ENCODE assay signal across 11 cellular contexts in genomic region chr12:120783197-120783596, GRCh38. TPM values are rescaled to one million over a fixed set of nuclear protein-coding genes. Genes with fewer than 3 reads are reported as not detected.
DNase-seq lines count a peak whose midpoint lies in the region; FAIRE-seq and TF ChIP-seq lines count a peak whose summit lies in the region.
"Had no signal": no experiment of that assay in that cellular context is flagged by ENCODE, and none has a peak within 500 bp of the region (broad histone marks: within the 10 kb centered on the region; RNA-seq: fewer than 3 reads in every experiment).

No MANE protein-coding gene starts in this region.

- FAIRE-seq in H54 (lab: Jason Lieb, UNC): peak; percentile 99

- intact Hi-C loops in activated T-helper 1 cell treated with anti-CD3 and anti-CD28 coated beads, Interleukin-12 subunit alpha, Interleukin-12 subunit beta, Interleukin-2, Interleukin-4 antibody, amounts not matched to agents 30 ng/mL and 10 ng/mL and 1 ng/mL, durations not matched to agents 14 hours and 24 hours and 36 hours (cut with micrococcal nuclease): loop anchor here (2.0 to 5.0 kb wide), 2 partner anchors 38 to 119 kb away; partner anchors contain the start of gene SPPL3

- peaks cover 19% of the 10 kb centered on the region for H3K36me3 Mint-ChIP-seq in activated T-helper 1 cell treated with anti-CD3 and anti-CD28 coated beads, Interleukin-12 subunit alpha, Interleukin-12 subunit beta, Interleukin-2, Interleukin-4 antibody, amounts not matched to agents 30 ng/mL and 10 ng/mL and 1 ng/mL, durations not matched to agents 14 hours and 24 hours and 36 hours (ENCODE audit: low read depth)

- H3K4me1 ChIP-seq in Peyer's patch (no peaks in the 10 kb centered on the region), BE2C (no peaks in the 10 kb centered on the region)

- POLR2A ChIA-PET in AG04450 (lab: Yijun Ruan, JAX): interaction anchor here (0.5 kb wide), 1 partner anchor 137 kb away, joined by 3 read pairs; no protein-coding TSS in a partner anchor

- peaks cover 0 to 37% (median 0%) of the 10 kb centered on the region in 3 donors for H3K36me3 ChIP-seq in Peyer's patch
- peaks cover 13% of the 10 kb centered on the region for H3K36me3 ChIP-seq in BE2C

- TF ChIP-seq POLR2A in H54 (IDR thresholded peaks at IDR 0.05; ENCODE audit: low read depth, low read length): no peak
- no peak for TF ChIP-seq POLR2A in Peyer's patch (IDR thresholded peaks at IDR 0.05)

- H3K4me3 ChIP-seq in AG04450 (ENCODE audit: low read depth, low read length) (no peak overlapping the region), Peyer's patch (no peak overlapping the region), BE2C (ENCODE audit: low read depth, low read length) (no peak overlapping the region)
- H3K4me3 ChIP-seq: MG63, SK-N-MC had no signal

- peak overlapping the region; percentile 15 for H3K27ac Mint-ChIP-seq in activated T-helper 1 cell treated with anti-CD3 and anti-CD28 coated beads, Interleukin-12 subunit alpha, Interleukin-12 subunit beta, Interleukin-2, Interleukin-4 antibody, amounts not matched to agents 30 ng/mL and 10 ng/mL and 1 ng/mL, durations not matched to agents 14 hours and 24 hours and 36 hours

- CTCF ChIA-PET in AG04450 (lab: Charles Lee): no interaction called here

- TF ChIP-seq CTCF in AG04450 (IDR thresholded peaks at IDR 0.05; ENCODE audit: low read depth, low read length): no peak
- no peak for TF ChIP-seq CTCF in Peyer's patch (IDR thresholded peaks at IDR 0.05)
- TF ChIP-seq CTCF in BE2C (IDR thresholded peaks at IDR 0.05; ENCODE audit: low read depth, low read length): no peak

- H3K27ac ChIP-seq in AG04450 (ENCODE audit: low read depth, low read length) (no peak overlapping the region), Peyer's patch (peak overlapping the region in 1 of 4 donors; percentile 47)
- H3K27ac ChIP-seq: SK-N-MC had no signal

- peaks cover 15% of the 10 kb centered on the region for H3K4me1 Mint-ChIP-seq in activated T-helper 1 cell treated with anti-CD3 and anti-CD28 coated beads, Interleukin-12 subunit alpha, Interleukin-12 subunit beta, Interleukin-2, Interleukin-4 antibody, amounts not matched to agents 30 ng/mL and 10 ng/mL and 1 ng/mL, durations not matched to agents 14 hours and 24 hours and 36 hours (ENCODE audit: low read depth)

- no peaks in the 10 kb centered on the region for H3K27me3 ChIP-seq in AG04450 (ENCODE audit: control insufficient read depth, insufficient read depth, low read length)
- no peaks in the 10 kb centered on the region for H3K27me3 ChIP-seq in Peyer's patch
- no peaks in the 10 kb centered on the region for H3K27me3 ChIP-seq in BE2C
- H3K27me3 ChIP-seq: MG63 had no signal

- no peaks in the 10 kb centered on the region for H3K9me3 Mint-ChIP-seq in activated T-helper 1 cell treated with anti-CD3 and anti-CD28 coated beads, Interleukin-12 subunit alpha, Interleukin-12 subunit beta, Interleukin-2, Interleukin-4 antibody, amounts not matched to agents 30 ng/mL and 10 ng/mL and 1 ng/mL, durations not matched to agents 14 hours and 24 hours and 36 hours

- H3K27me3 Mint-ChIP-seq in activated T-helper 1 cell treated with anti-CD3 and anti-CD28 coated beads, Interleukin-12 subunit alpha, Interleukin-12 subunit beta, Interleukin-2, Interleukin-4 antibody, amounts not matched to agents 30 ng/mL and 10 ng/mL and 1 ng/mL, durations not matched to agents 14 hours and 24 hours and 36 hours (ENCODE audit: insufficient read depth): no peaks in the 10 kb centered on the region

- no peaks in the 10 kb centered on the region for H3K9me3 ChIP-seq in AG04450 (ENCODE audit: control insufficient read depth, insufficient read depth, low read length)
- no peaks in the 10 kb centered on the region for H3K9me3 ChIP-seq in Peyer's patch
- H3K9me3 ChIP-seq in BE2C: no peaks in the 10 kb centered on the region
- H3K9me3 ChIP-seq: MG63 had no signal

- DNase-seq in AG04450 (ENCODE audit: low read depth, low spot score): peak; percentile 45
- DNase-seq in H54 (ENCODE audit: insufficient read length, low spot score): peak; percentile 22
- no peak for DNase-seq in activated T-helper 1 cell treated with anti-CD3 and anti-CD28 coated beads, Interleukin-12 subunit alpha, Interleukin-12 subunit beta, Interleukin-2, Interleukin-4 antibody, amounts not matched to agents 30 ng/mL and 10 ng/mL and 1 ng/mL, durations not matched to agents 14 hours and 24 hours and 36 hours (ENCODE audit: low spot score)
- DNase-seq in iris pigment epithelial cell (ENCODE audit: low read depth): peak; percentile 87
- no peak for DNase-seq in activated effector memory CD4-positive, alpha-beta T cell treated with anti-CD3 and anti-CD28 coated beads, Interleukin-2, amount 50 U/mL, for 16 hours
- no peak for DNase-seq in medulla oblongata (ENCODE audit: extremely low spot score)
- DNase-seq in Peyer's patch: no peak
- DNase-seq in BE2C: no peak
- DNase-seq: GDM1, MG63 had no signal

- H3K4me3 Mint-ChIP-seq in activated T-helper 1 cell treated with anti-CD3 and anti-CD28 coated beads, Interleukin-12 subunit alpha, Interleukin-12 subunit beta, Interleukin-2, Interleukin-4 antibody, amounts not matched to agents 30 ng/mL and 10 ng/mL and 1 ng/mL, durations not matched to agents 14 hours and 24 hours and 36 hours: no peak overlapping the region

RNA-seq across cellular contexts. Expression of gene ACADS, which starts 57.6 kb away (rescaled TPM):
- polyA plus RNA-seq in AG04450 (2011; rRNA removed): 4.0 and 5.5 TPM in 2 replicates
- 1.8 and 2.1 TPM in 2 replicates for polyA minus RNA-seq in AG04450 (2011; rRNA and poly(A)+ RNA removed)
- 10.8 and 11.1 TPM in 2 replicates for total RNA-seq in activated T-helper 1 cell treated with anti-CD3 and anti-CD28 coated beads, Interleukin-12 subunit alpha, Interleukin-12 subunit beta, Interleukin-2, Interleukin-4 antibody, amounts not matched to agents 30 ng/mL and 10 ng/mL and 1 ng/mL, durations not matched to agents 14 hours and 24 hours and 36 hours
- total RNA-seq in Peyer's patch: 100 to 1,000 TPM; 126 to 358 (median 316) TPM
- polyA plus RNA-seq in BE2C (2012; ENCODE audit: insufficient read depth, insufficient read length, low read depth): 5.9 TPM

Comparison
In these comparisons a context has a peak if more than half of its experiments do, and no peak if none do; other contexts are left out.
1. DNase-seq: peak in AG04450 (single experiment), H54 (single experiment) and iris pigment epithelial cell (single experiment); none in activated T-helper 1 cell treated with anti-CD3 and anti-CD28 coated beads, Interleukin-12 subunit alpha, Interleukin-12 subunit beta, Interleukin-2, Interleukin-4 antibody, amounts not matched to agents 30 ng/mL and 10 ng/mL and 1 ng/mL, durations not matched to agents 14 hours and 24 hours and 36 hours (single experiment), activated effector memory CD4-positive, alpha-beta T cell treated with anti-CD3 and anti-CD28 coated beads, Interleukin-2, amount 50 U/mL, for 16 hours (single experiment), medulla oblongata (single experiment), Peyer's patch (0 of 3) and BE2C (single experiment).
2. RNA of gene ACADS, which starts 57.6 kb away (total RNA-seq): 126 to 358 TPM in Peyer's patch; 10.8 to 11.1 TPM in activated T-helper 1 cell treated with anti-CD3 and anti-CD28 coated beads, Interleukin-12 subunit alpha, Interleukin-12 subunit beta, Interleukin-2, Interleukin-4 antibody, amounts not matched to agents 30 ng/mL and 10 ng/mL and 1 ng/mL, durations not matched to agents 14 hours and 24 hours and 36 hours; every median in the first group is over 10 times any median in the second.